29 cellular contexts compared by ENCODE assay signal in the genomic region with DNA sequence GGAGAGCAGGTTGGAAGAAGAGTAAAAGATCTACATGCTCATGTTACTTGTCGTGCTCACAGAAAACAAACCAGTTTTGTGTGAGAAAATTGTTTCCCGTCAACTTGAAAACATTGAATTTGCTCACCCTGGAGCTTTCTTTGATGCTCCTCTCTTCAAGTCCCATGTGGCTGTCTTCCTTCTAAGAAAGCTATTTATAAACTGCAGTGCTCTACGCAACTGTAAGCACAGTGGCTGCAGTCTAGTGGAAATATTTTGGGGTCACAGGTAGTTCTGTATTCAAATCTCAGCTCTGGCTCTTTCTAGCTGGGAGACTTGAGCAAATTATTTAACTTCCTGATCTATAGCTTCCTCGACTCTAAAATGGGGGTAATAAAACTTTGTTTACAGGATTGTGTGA.
DNase-seq lines count a peak whose midpoint lies in the region; FAIRE-seq and TF ChIP-seq lines count a peak whose summit lies in the region.
"Had no signal": no experiment of that assay in that cellular context is flagged by ENCODE, and none has a peak within 500 bp of the region (broad histone marks: within the 10 kb centered on the region; RNA-seq: fewer than 3 reads in every experiment).

No MANE protein-coding gene starts in this region.

- peaks cover 8% of the 10 kb centered on the region for H3K9me3 Mint-ChIP-seq in activated naive CD4-positive, alpha-beta T cell treated with anti-CD3 and anti-CD28 coated beads for 36 hours
- H3K9me3 Mint-ChIP-seq in activated T-helper 1 cell treated with anti-CD3 and anti-CD28 coated beads, Interleukin-12 subunit alpha, Interleukin-12 subunit beta, Interleukin-2, Interleukin-4 antibody, amounts not matched to agents 30 ng/mL and 10 ng/mL and 1 ng/mL, durations not matched to agents 14 hours and 24 hours and 36 hours = peaks cover 11% of the 10 kb centered on the region

- peaks cover 6% of the 10 kb centered on the region for H3K4me1 ChIP-seq in BLaER1

- no peaks in the 10 kb centered on the region for H3K27me3 Mint-ChIP-seq in activated naive CD4-positive, alpha-beta T cell treated with anti-CD3 and anti-CD28 coated beads for 36 hours (ENCODE audit: low read depth)
- no peaks in the 10 kb centered on the region for H3K27me3 Mint-ChIP-seq in activated T-helper 1 cell treated with anti-CD3 and anti-CD28 coated beads, Interleukin-12 subunit alpha, Interleukin-12 subunit beta, Interleukin-2, Interleukin-4 antibody, amounts not matched to agents 30 ng/mL and 10 ng/mL and 1 ng/mL, durations not matched to agents 14 hours and 24 hours and 36 hours (ENCODE audit: insufficient read depth)
- H3K27me3 Mint-ChIP-seq: CD8-positive, alpha-beta memory T cell had no signal

- FAIRE-seq in GM12892 (lab: Jason Lieb, UNC) = peak; percentile 46
- FAIRE-seq: A204.1, GM19239 had no signal

- DNase-seq in activated naive CD4-positive, alpha-beta T cell treated with anti-CD3 and anti-CD28 coated beads for 36 hours = no peak
- no peak for DNase-seq in activated naive CD4-positive, alpha-beta T cell (lab: John Stamatoyannopoulos, UW)
- DNase-seq in GM12892 (ENCODE audit: insufficient read length) = no peak
- no peak for DNase-seq in activated T-helper 1 cell treated with anti-CD3 and anti-CD28 coated beads, Interleukin-12 subunit alpha, Interleukin-12 subunit beta, Interleukin-2, Interleukin-4 antibody, amounts not matched to agents 30 ng/mL and 10 ng/mL and 1 ng/mL, durations not matched to agents 14 hours and 24 hours and 36 hours (ENCODE audit: low spot score)
- no peak for DNase-seq in islet precursor cell
- DNase-seq in DMS153 treated with DMSO at 0.1 percent for 48 hours (lab: John Stamatoyannopoulos, UW; ENCODE audit: unreplicated experiment) = no peak
- DNase-seq in stimulated activated naive CD4-positive, alpha-beta T cell treated with Interleukin-2 at 50 U/mL for 16 hours (lab: John Stamatoyannopoulos, UW) = no peak
- DNase-seq: C1 segment of cervical spinal cord; CD8-positive, alpha-beta memory T cell; DMS 273 treated with DMSO at 0.1 percent for 48 hours; DMS79 treated with DMSO at 0.1 percent for 48 hours; GF-D8; MM.1S; NCI-H1048; NCI-H1417; NCI-H1694; NCI-H2029 treated with DMSO at 0.1 percent for 48 hours; NCI-H446 treated with DMSO at 0.1 percent for 48 hours; NCI-H526; NCI-H82; NK-92 treated with Interleukin-12 subunit alpha and Interleukin-12 subunit beta, amount 100 ng/mL, for 24 hours; Right ventricle myocardium superior; RPMI8226 had no signal

- H3K27ac ChIP-seq in BLaER1 = no peak overlapping the region
- H3K27ac ChIP-seq: HL-60, KMS-11 had no signal

- no peaks in the 10 kb centered on the region for H4K20me1 ChIP-seq in BLaER1

- no peak for TF ChIP-seq POLR2A in GM12892 (IDR thresholded peaks at IDR 0.05; ENCODE audit: low read depth, low read length)

- CTCF ChIA-PET in activated naive CD4-positive, alpha-beta T cell treated with anti-CD3 and anti-CD28 coated beads for 36 hours (lab: Charles Lee) = interaction anchor here (0.6 to 1.1 kb wide), 2 partner anchors 13 to 25 kb away, joined by 4 read pairs; no protein-coding TSS in a partner anchor

- intact Hi-C loops in activated naive CD4-positive, alpha-beta T cell treated with anti-CD3 and anti-CD28 coated beads for 36 hours (cut with micrococcal nuclease) = no loop called here
- intact Hi-C loops in activated T-helper 1 cell treated with anti-CD3 and anti-CD28 coated beads, Interleukin-12 subunit alpha, Interleukin-12 subunit beta, Interleukin-2, Interleukin-4 antibody, amounts not matched to agents 30 ng/mL and 10 ng/mL and 1 ng/mL, durations not matched to agents 14 hours and 24 hours and 36 hours (cut with micrococcal nuclease) = no loop called here

- H3K4me3 Mint-ChIP-seq in activated naive CD4-positive, alpha-beta T cell treated with anti-CD3 and anti-CD28 coated beads for 36 hours = peak overlapping the region; percentile 35
- peak overlapping the region; percentile 27 for H3K4me3 Mint-ChIP-seq in activated T-helper 1 cell treated with anti-CD3 and anti-CD28 coated beads, Interleukin-12 subunit alpha, Interleukin-12 subunit beta, Interleukin-2, Interleukin-4 antibody, amounts not matched to agents 30 ng/mL and 10 ng/mL and 1 ng/mL, durations not matched to agents 14 hours and 24 hours and 36 hours
- H3K4me3 Mint-ChIP-seq: CD8-positive, alpha-beta memory T cell; IgD-negative memory B cell had no signal

- no peak overlapping the region for H3K27ac Mint-ChIP-seq in activated naive CD4-positive, alpha-beta T cell treated with anti-CD3 and anti-CD28 coated beads for 36 hours
- H3K27ac Mint-ChIP-seq in activated T-helper 1 cell treated with anti-CD3 and anti-CD28 coated beads, Interleukin-12 subunit alpha, Interleukin-12 subunit beta, Interleukin-2, Interleukin-4 antibody, amounts not matched to agents 30 ng/mL and 10 ng/mL and 1 ng/mL, durations not matched to agents 14 hours and 24 hours and 36 hours = peak overlapping the region; percentile 64
- H3K27ac Mint-ChIP-seq: IgD-negative memory B cell had no signal

- no peak overlapping the region for H3K9ac ChIP-seq in BLaER1
- H3K9ac ChIP-seq: KMS-11 had no signal

- 0 out of 2 replicates have a peak overlapping the region, but pooled peaks have one; percentile 1 for H3K4me2 ChIP-seq in BLaER1
- H3K4me2 ChIP-seq: KMS-11 had no signal

- H3K9me3 ChIP-seq in BLaER1 = no peaks in the 10 kb centered on the region

- H3K4me3 ChIP-seq in BLaER1 = no peak overlapping the region

- no peaks in the 10 kb centered on the region for H3K36me3 ChIP-seq in BLaER1

- H3K27me3 ChIP-seq in BLaER1 = no peaks in the 10 kb centered on the region

- H3K4me1 Mint-ChIP-seq in activated naive CD4-positive, alpha-beta T cell treated with anti-CD3 and anti-CD28 coated beads for 36 hours (ENCODE audit: low read depth) = peaks cover 50% of the 10 kb centered on the region
- peaks cover 28% of the 10 kb centered on the region for H3K4me1 Mint-ChIP-seq in activated T-helper 1 cell treated with anti-CD3 and anti-CD28 coated beads, Interleukin-12 subunit alpha, Interleukin-12 subunit beta, Interleukin-2, Interleukin-4 antibody, amounts not matched to agents 30 ng/mL and 10 ng/mL and 1 ng/mL, durations not matched to agents 14 hours and 24 hours and 36 hours (ENCODE audit: low read depth)

- peaks cover 6% of the 10 kb centered on the region for H3K36me3 Mint-ChIP-seq in activated naive CD4-positive, alpha-beta T cell treated with anti-CD3 and anti-CD28 coated beads for 36 hours (ENCODE audit: low read depth)
- peaks cover 2% of the 10 kb centered on the region for H3K36me3 Mint-ChIP-seq in activated T-helper 1 cell treated with anti-CD3 and anti-CD28 coated beads, Interleukin-12 subunit alpha, Interleukin-12 subunit beta, Interleukin-2, Interleukin-4 antibody, amounts not matched to agents 30 ng/mL and 10 ng/mL and 1 ng/mL, durations not matched to agents 14 hours and 24 hours and 36 hours (ENCODE audit: low read depth)
- H3K36me3 Mint-ChIP-seq: IgD-negative memory B cell had no signal
